Comparison of ENCODE assay signal across 28 cellular contexts in genomic region chr16:27789150-27789549, GRCh38.
"Had no signal": no experiment of that assay in that cellular context is flagged by ENCODE, and none has a peak within 500 bp of the region (broad histone marks: within the 10 kb centered on the region; RNA-seq: fewer than 3 reads in every experiment).

No MANE protein-coding gene starts in this region.

- H3K27ac ChIP-seq: colonic mucosa, coronary artery, dorsolateral prefrontal cortex, epithelial cell of prostate, esophagus muscularis mucosa, esophagus squamous epithelium, foreskin keratinocyte, gastrocnemius medialis, gastroesophageal sphincter, heart left ventricle, heart right ventricle had no signal

- ATAC-seq: effector memory CD8-positive, alpha-beta T cell; esophagus mucosa; foreskin keratinocyte; gastrocnemius medialis; gastroesophageal sphincter; heart left ventricle; heart right ventricle had no signal

- H3K4me1 ChIP-seq: colonic mucosa, esophagus muscularis mucosa, esophagus squamous epithelium, foreskin keratinocyte, gastrocnemius medialis, gastroesophageal sphincter, heart right ventricle had no signal

- H3K9me3 ChIP-seq: colonic mucosa, esophagus muscularis mucosa, esophagus squamous epithelium, gastrocnemius medialis, gastroesophageal sphincter, heart right ventricle had no signal

- DNase-seq: colonic mucosa; cortex of kidney; dermis blood vessel endothelial cell; dorsolateral prefrontal cortex; effector CD4-positive, alpha-beta T cell; effector CD8-positive, alpha-beta T cell; effector memory CD4-positive, alpha-beta T cell; effector memory CD8-positive, alpha-beta T cell; endodermal cell; erythroblast; esophagus squamous epithelium; foreskin fibroblast; foreskin keratinocyte; foreskin melanocyte; gastrocnemius medialis; glutamatergic neuron; head of caudate nucleus; heart left ventricle; heart right ventricle had no signal

- H3K4me3 ChIP-seq: colonic mucosa, coronary artery, dorsolateral prefrontal cortex, esophagus muscularis mucosa, esophagus squamous epithelium, gastrocnemius medialis, gastroesophageal sphincter, heart left ventricle, heart right ventricle had no signal

- H3K27me3 ChIP-seq: colonic mucosa, dorsolateral prefrontal cortex, esophagus squamous epithelium, foreskin keratinocyte, gastrocnemius medialis had no signal

- FAIRE-seq: colon, endometrium, endothelial cell of umbilical vein, frontal cortex had no signal

- H3K36me3 ChIP-seq: colonic mucosa, esophagus muscularis mucosa, esophagus squamous epithelium, gastrocnemius medialis, gastroesophageal sphincter, heart left ventricle, heart right ventricle had no signal
